9 cellular contexts compared by ENCODE assay signal in the genomic region with DNA sequence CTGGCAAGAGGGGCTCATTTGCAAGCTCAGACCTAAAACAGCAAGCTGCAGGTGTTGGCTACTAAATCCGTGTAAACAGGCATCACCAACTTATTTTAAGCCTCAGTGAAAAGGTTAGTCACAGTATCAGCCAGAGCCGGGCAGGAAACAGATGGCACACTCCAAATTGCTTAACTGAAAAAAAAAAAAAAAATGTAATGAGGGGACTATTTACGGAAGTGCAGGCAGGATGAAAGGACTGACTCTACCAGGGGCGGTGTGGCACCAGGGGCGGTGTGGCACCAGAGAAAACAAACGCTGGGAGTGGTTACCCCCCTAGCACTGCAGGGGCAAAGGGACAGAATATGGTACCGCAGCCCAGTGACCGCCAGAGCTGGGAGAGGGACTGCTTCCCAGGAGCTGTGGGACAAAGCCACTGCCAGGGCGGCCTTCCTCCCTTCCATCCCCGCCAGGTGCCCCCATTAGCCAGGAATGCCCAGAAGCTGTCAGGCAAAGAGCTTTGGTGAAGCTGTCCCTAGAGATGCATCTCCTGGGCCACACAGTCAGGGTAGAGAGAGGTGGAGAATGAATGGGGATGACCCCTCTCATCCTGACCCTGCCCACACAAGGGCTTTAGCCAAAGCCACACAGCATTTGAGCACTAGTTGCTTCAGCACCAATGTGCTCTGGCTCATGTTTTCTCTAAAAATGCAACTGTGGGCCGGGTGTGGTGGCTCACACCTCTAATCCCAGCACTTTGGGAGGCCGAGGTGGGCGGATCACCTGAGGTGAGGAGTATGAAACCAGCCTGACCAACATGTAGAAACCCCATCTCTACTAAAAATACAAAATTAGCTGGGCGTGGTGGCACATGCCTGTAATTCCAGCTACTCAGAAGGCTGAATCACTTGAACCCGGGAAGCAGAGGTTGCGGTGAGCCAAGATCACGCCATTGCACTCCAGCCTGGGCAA. TPM values are rescaled to one million over a fixed set of nuclear protein-coding genes. Genes with fewer than 3 reads are reported as not detected.
DNase-seq lines count a peak whose midpoint lies in the region; ATAC-seq, FAIRE-seq and TF ChIP-seq lines count a peak whose summit lies in the region.
"Had no signal": no experiment of that assay in that cellular context is flagged by ENCODE, and none has a peak within 500 bp of the region (broad histone marks: within the 10 kb centered on the region; RNA-seq: fewer than 3 reads in every experiment).

No MANE protein-coding gene starts in this region.

- ATAC-seq in HCT116 (peak; percentile 38; the same call in 1 of the 2 replicates), left ventricle myocardium superior (peak; percentile 68)
- ATAC-seq: A549 had no signal

- H3K4me2 ChIP-seq in HCT116 (ENCODE audit: low read length): peak overlapping the region; percentile 33
- H3K4me2 ChIP-seq: A549 had no signal

- peaks cover 4 to 10% of the 10 kb centered on the region in 2 experiments; a peak in 2 of 4 replicates for H3K4me1 ChIP-seq in HCT116 (ENCODE audit: control insufficient read depth in 1 of 2, insufficient read depth in 2 of 2, low read length in 2 of 2)
- H3K4me1 ChIP-seq: A549 had no signal

- TF ChIP-seq POLR2A in HCT116 (IDR thresholded peaks at IDR 0.05; ENCODE audit: borderline replicate concordance, extremely low read depth, insufficient read depth, insufficient read length): no peak

- no peaks in the 10 kb centered on the region for H3K27me3 ChIP-seq in HCT116 (ENCODE audit: insufficient read depth, low read length)

- CTCF ChIA-PET in HCT116 (lab: Charles Lee): no interaction called here

- no peak overlapping the region for H3K9ac ChIP-seq in HCT116 (ENCODE audit: low read length)

- H3K36me3 ChIP-seq in HCT116 (ENCODE audit: control insufficient read depth in 1 of 2, insufficient read depth in 2 of 2, low read length in 2 of 2): no peaks in the 10 kb centered on the region

- FAIRE-seq in urothelium cell line (lab: Jason Lieb, UNC): no peak
- FAIRE-seq: A549 had no signal

- BruUV-seq in HCT116 (replicated peaks; lab: Mats Ljungman, UMichigan): no TSS peak

- intact Hi-C loops in HCT116 (cut with micrococcal nuclease): no loop called here
- intact Hi-C loops in left ventricle myocardium superior (cut with micrococcal nuclease): no loop called here

- no peak overlapping the region for H3K27ac ChIP-seq in HCT116 (ENCODE audit: low read depth, low read length)
- H3K27ac ChIP-seq: A549 had no signal

- no peak overlapping the region for H2AFZ ChIP-seq in HCT116 (ENCODE audit: low read depth, low read length, poor library complexity, severe bottlenecking)

- peak; percentile 18 for DNase-seq in NCI-H345 (lab: John Stamatoyannopoulos, UW)
- no peak for DNase-seq in NCI-H345 treated with DMSO at 0.1 percent for 48 hours (lab: John Stamatoyannopoulos, UW; ENCODE audit: unreplicated experiment)
- DNase-seq in HCT116 (ENCODE audit: low read depth, low spot score): no peak
- peak; percentile 97 for DNase-seq in NAMALWA (ENCODE audit: low spot score)
- DNase-seq in UCSD-AML1 (lab: John Stamatoyannopoulos, UW; ENCODE audit: unreplicated experiment): peak; percentile 70
- peak; percentile 50 for DNase-seq in left ventricle myocardium superior
- DNase-seq in urothelium cell line (ENCODE audit: low spot score): peak; percentile 10
- no peak for DNase-seq in NCI-H226

- no peak for TF ChIP-seq CTCF in HCT116 (IDR thresholded peaks at IDR 0.05 in 2 of 3, conservative IDR thresholded peaks at IDR 0.05 in 1 of 3; ENCODE audit: borderline replicate concordance in 1 of 3, insufficient read depth in 1 of 3, low read depth in 2 of 3, low read length in 2 of 3)

- H3K4me3 ChIP-seq in HCT116 (replicated peaks in 1 of 2; ENCODE audit: low read depth in 1 of 2, low read length in 2 of 2): no peak overlapping the region
- H3K4me3 ChIP-seq: A549 had no signal

- POLR2A ChIA-PET in HCT116 (lab: Charles Lee): no interaction called here

- RAD21 ChIA-PET in HCT116 (lab: Charles Lee; ENCODE audit: low non-redundant PET in 1 of 2, low total read pairs in 2 of 2, uncharacterized antibody in 2 of 2, unreplicated experiment in 2 of 2): no interaction called here

- no peaks in the 10 kb centered on the region for H3K9me2 ChIP-seq in HCT116 (ENCODE audit: insufficient read depth)

- TF ChIP-seq RAD21 in HCT116 (IDR thresholded peaks at IDR 0.05; ENCODE audit: low read depth): no peak

- H4K20me1 ChIP-seq in HCT116 (ENCODE audit: insufficient read depth): no peaks in the 10 kb centered on the region

- no peaks in the 10 kb centered on the region for H3K9me3 ChIP-seq in HCT116 (ENCODE audit: control insufficient read depth in 1 of 2, insufficient read depth in 1 of 2, low read depth in 1 of 2, low read length in 2 of 2)
- H3K9me3 ChIP-seq: A549 had no signal

- no peaks in the 10 kb centered on the region for H3K79me2 ChIP-seq in HCT116 (ENCODE audit: insufficient read depth, low read length)

TF ChIP-seq in HCT116, 20 proteins besides CTCF, POLR2A, EP300 and RAD21:
- no peak for TF ChIP-seq TCF7L2 (IDR thresholded peaks at IDR 0.05; ENCODE audit: borderline replicate concordance, extremely low read depth, insufficient read depth, insufficient read length)
- TF ChIP-seq ZFX (IDR thresholded peaks at IDR 0.05): no peak
- TF ChIP-seq FOSL1 (IDR thresholded peaks at IDR 0.05; ENCODE audit: low read depth): no peak
- TF ChIP-seq, protein P1, sequence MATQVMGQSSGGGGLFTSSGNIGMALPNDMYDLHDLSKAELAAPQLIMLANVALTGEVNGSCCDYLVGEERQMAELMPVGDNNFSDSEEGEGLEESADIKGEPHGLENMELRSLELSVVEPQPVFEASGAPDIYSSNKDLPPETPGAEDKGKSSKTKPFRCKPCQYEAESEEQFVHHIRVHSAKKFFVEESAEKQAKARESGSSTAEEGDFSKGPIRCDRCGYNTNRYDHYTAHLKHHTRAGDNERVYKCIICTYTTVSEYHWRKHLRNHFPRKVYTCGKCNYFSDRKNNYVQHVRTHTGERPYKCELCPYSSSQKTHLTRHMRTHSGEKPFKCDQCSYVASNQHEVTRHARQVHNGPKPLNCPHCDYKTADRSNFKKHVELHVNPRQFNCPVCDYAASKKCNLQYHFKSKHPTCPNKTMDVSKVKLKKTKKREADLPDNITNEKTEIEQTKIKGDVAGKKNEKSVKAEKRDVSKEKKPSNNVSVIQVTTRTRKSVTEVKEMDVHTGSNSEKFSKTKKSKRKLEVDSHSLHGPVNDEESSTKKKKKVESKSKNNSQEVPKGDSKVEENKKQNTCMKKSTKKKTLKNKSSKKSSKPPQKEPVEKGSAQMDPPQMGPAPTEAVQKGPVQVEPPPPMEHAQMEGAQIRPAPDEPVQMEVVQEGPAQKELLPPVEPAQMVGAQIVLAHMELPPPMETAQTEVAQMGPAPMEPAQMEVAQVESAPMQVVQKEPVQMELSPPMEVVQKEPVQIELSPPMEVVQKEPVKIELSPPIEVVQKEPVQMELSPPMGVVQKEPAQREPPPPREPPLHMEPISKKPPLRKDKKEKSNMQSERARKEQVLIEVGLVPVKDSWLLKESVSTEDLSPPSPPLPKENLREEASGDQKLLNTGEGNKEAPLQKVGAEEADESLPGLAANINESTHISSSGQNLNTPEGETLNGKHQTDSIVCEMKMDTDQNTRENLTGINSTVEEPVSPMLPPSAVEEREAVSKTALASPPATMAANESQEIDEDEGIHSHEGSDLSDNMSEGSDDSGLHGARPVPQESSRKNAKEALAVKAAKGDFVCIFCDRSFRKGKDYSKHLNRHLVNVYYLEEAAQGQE (IDR thresholded peaks at IDR 0.05; ENCODE audit: low read depth): no peak
- TF ChIP-seq SIN3A (IDR thresholded peaks at IDR 0.05; ENCODE audit: low read depth): no peak
- TF ChIP-seq, protein P2, sequence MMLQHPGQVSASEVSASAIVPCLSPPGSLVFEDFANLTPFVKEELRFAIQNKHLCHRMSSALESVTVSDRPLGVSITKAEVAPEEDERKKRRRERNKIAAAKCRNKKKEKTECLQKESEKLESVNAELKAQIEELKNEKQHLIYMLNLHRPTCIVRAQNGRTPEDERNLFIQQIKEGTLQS (IDR thresholded peaks at IDR 0.05): no peak
- TF ChIP-seq EZH2 (IDR thresholded peaks at IDR 0.05): no peak
- TF ChIP-seq CEBPB (IDR thresholded peaks at IDR 0.05; ENCODE audit: low read depth): no peak

RNA-seq across cellular contexts. Expression of gene GFOD1, which starts 39.6 kb away (rescaled TPM):
- 3.8 TPM for total RNA-seq in HCT116 (2021; ENCODE audit: unreplicated experiment)
- polyA plus RNA-seq in HCT116 (2012): 1.6 and 2.2 TPM in 2 replicates
- 33.7 TPM for total RNA-seq in left ventricle myocardium superior

RNA-seq across cellular contexts. Expression of gene SIRT5, which starts 47.4 kb away (rescaled TPM):
- 13.8 TPM for total RNA-seq in HCT116 (2021; ENCODE audit: unreplicated experiment)
- polyA plus RNA-seq in HCT116 (2012): 7.0 and 9.1 TPM in 2 replicates
- 59.3 TPM for total RNA-seq in left ventricle myocardium superior

Comparison
In these comparisons a context has a peak if more than half of its experiments do, and no peak if none do; other contexts are left out.
1. DNase-seq: peak in NCI-H345 (single experiment), NAMALWA (single experiment), UCSD-AML1 (single experiment), left ventricle myocardium superior (single experiment) and urothelium cell line (single experiment); none in NCI-H345 treated with DMSO at 0.1 percent for 48 hours (single experiment), HCT116 (single experiment) and NCI-H226 (single experiment).